1 cellular context compared by ENCODE assay signal in genomic region chr13:98706446-98707110, GRCh38.
TF ChIP-seq lines count a peak whose summit lies in the region.

No MANE protein-coding gene starts in this region.

TF ChIP-seq in GM12878, 131 proteins besides CTCF, POLR2A, EP300 and RAD21 (continued from another document):
- TF ChIP-seq HSF1 (IDR thresholded peaks at IDR 0.05; ENCODE audit: low read depth, low read length) (no peak), MXI1 (IDR thresholded peaks at IDR 0.05; ENCODE audit: low read depth, low read length) (no peak), SUPT20H (IDR thresholded peaks at IDR 0.05; ENCODE audit: borderline replicate concordance, control insufficient read depth, low read depth, low read length) (no peak), HDGF (IDR thresholded peaks at IDR 0.05) (no peak), MAX (IDR thresholded peaks at IDR 0.05; ENCODE audit: low read depth, low read length) (no peak), HDAC6 (IDR thresholded peaks at IDR 0.05; ENCODE audit: unreplicated experiment) (no peak), ATF7 (IDR thresholded peaks at IDR 0.05; ENCODE audit: low read depth) (no peak), TAF1 (IDR thresholded peaks at IDR 0.05; ENCODE audit: borderline replicate concordance, low read depth, low read length) (no peak), EED (IDR thresholded peaks at IDR 0.05; ENCODE audit: low read depth) (no peak), ZNF24 (IDR thresholded peaks at IDR 0.05) (no peak), KAT2A (conservative IDR thresholded peaks at IDR 0.05; ENCODE audit: control insufficient read depth, low read depth, low read length) (no peak)
